Comparison of ENCODE assay signal across 8 cellular contexts in genomic region chr19:2168619-2169424, GRCh38. TPM values are rescaled to one million over a fixed set of nuclear protein-coding genes. Genes with fewer than 3 reads are reported as not detected.
DNase-seq lines count a peak whose midpoint lies in the region; ATAC-seq and TF ChIP-seq lines count a peak whose summit lies in the region.

No MANE protein-coding gene starts in this region.

- TF ChIP-seq CTCF in GM13976 (IDR thresholded peaks at IDR 0.05; ENCODE audit: borderline replicate concordance, control extremely low read depth, extremely low read depth, insufficient read depth, missing control alignments) = peak; percentile 27

- peak overlapping the region; percentile 89 for H3K27ac Mint-ChIP-seq in stimulated activated memory B cell treated with anti-CD40 and anti-IgM and Interleukin-4, amounts not matched to agents 10 μg/mL and 1 μg/mL and 100 μg/mL, for 72 hours

- H3K36me3 Mint-ChIP-seq in stimulated activated memory B cell treated with anti-CD40 and anti-IgM and Interleukin-4, amounts not matched to agents 10 μg/mL and 1 μg/mL and 100 μg/mL, for 72 hours = peaks cover 3% of the 10 kb centered on the region

- peak; percentile 49 for ATAC-seq in HG02610 (IDR thresholded peaks at IDR 0.05; ENCODE audit: unreplicated experiment)
- ATAC-seq in stimulated activated memory B cell treated with anti-CD40 and anti-IgM and Interleukin-4, amounts not matched to agents 10 μg/mL and 1 μg/mL and 100 μg/mL, for 72 hours = peak; percentile 79

- DNase-seq in GM13976 (ENCODE audit: low spot score) (peak; percentile 87), NCI-H446 treated with DMSO at 0.1 percent for 48 hours (lab: John Stamatoyannopoulos, UW) (peak; percentile 36), erythroblast (lab: John Stamatoyannopoulos, UW) (peak; percentile 91 to 96), myocyte (ENCODE audit: low read depth) (peak; percentile 99), cortex of kidney (lab: John Stamatoyannopoulos, UW) (no peak)
- peak; percentile 86 for DNase-seq in activated CD8-positive, alpha-beta memory T cell treated with anti-CD3 and anti-CD28 coated beads, Interleukin-2, amount 50 U/mL, for 4 hours

- H3K27me3 Mint-ChIP-seq in stimulated activated memory B cell treated with anti-CD40 and anti-IgM and Interleukin-4, amounts not matched to agents 10 μg/mL and 1 μg/mL and 100 μg/mL, for 72 hours = no peaks in the 10 kb centered on the region

- H3K4me1 Mint-ChIP-seq in stimulated activated memory B cell treated with anti-CD40 and anti-IgM and Interleukin-4, amounts not matched to agents 10 μg/mL and 1 μg/mL and 100 μg/mL, for 72 hours = peaks cover 91% of the 10 kb centered on the region

- H3K4me3 Mint-ChIP-seq in stimulated activated memory B cell treated with anti-CD40 and anti-IgM and Interleukin-4, amounts not matched to agents 10 μg/mL and 1 μg/mL and 100 μg/mL, for 72 hours = peak overlapping the region; percentile 76

- peak; percentile 36 for TF ChIP-seq POLR2A in erythroblast (IDR thresholded peaks at IDR 0.05; ENCODE audit: low read length)

- in situ Hi-C loops in GM13976 (cut with MboI; ENCODE audit: low sequenced_read_pairs, unreplicated experiment) = loop anchor here (25.0 kb wide), 1 partner anchor 443 kb away; no protein-coding TSS in a partner anchor

- no peaks in the 10 kb centered on the region for H3K9me3 Mint-ChIP-seq in stimulated activated memory B cell treated with anti-CD40 and anti-IgM and Interleukin-4, amounts not matched to agents 10 μg/mL and 1 μg/mL and 100 μg/mL, for 72 hours

RNA-seq across cellular contexts. Expression of gene DOT1L, which starts 5.1 kb away (rescaled TPM):
- total RNA-seq in myocyte = 7.9 and 8.3 TPM in 2 replicates
- 8.2 TPM for polyA plus RNA-seq in myocyte (2012)

RNA-seq across cellular contexts. Expression of gene AP3D1, which starts 17.5 kb away (rescaled TPM):
- total RNA-seq in myocyte = 109 and 114 TPM in 2 replicates
- polyA plus RNA-seq in myocyte (2012) = 129 TPM
